Comparison of ENCODE assay signal across 9 cellular contexts in the genomic region with DNA sequence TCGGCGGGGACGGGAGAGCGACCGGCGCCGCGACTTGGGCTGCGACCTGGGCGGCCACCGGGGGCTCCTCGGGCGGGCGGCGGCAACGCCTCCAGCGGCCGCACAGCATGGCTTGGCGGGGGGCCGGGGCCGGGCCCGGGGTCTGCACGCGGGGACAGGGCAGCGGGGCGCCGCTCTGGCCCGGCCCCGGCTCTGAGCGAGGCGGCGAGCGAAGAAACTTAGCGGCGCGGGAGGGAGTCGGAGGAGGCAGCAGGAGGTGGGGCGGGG. TPM values are rescaled to one million over a fixed set of nuclear protein-coding genes. Genes with fewer than 3 reads are reported as not detected.
A peak's percentile ranks its signal among the peaks of the same experiment; 100 is the strongest.
DNase-seq lines count a peak whose midpoint lies in the region; ATAC-seq, FAIRE-seq and TF ChIP-seq lines count a peak whose summit lies in the region.
"Had no signal": no experiment of that assay in that cellular context is flagged by ENCODE, and none has a peak within 500 bp of the region (broad histone marks: within the 10 kb centered on the region; RNA-seq: fewer than 3 reads in every experiment).

A gene with protein sequence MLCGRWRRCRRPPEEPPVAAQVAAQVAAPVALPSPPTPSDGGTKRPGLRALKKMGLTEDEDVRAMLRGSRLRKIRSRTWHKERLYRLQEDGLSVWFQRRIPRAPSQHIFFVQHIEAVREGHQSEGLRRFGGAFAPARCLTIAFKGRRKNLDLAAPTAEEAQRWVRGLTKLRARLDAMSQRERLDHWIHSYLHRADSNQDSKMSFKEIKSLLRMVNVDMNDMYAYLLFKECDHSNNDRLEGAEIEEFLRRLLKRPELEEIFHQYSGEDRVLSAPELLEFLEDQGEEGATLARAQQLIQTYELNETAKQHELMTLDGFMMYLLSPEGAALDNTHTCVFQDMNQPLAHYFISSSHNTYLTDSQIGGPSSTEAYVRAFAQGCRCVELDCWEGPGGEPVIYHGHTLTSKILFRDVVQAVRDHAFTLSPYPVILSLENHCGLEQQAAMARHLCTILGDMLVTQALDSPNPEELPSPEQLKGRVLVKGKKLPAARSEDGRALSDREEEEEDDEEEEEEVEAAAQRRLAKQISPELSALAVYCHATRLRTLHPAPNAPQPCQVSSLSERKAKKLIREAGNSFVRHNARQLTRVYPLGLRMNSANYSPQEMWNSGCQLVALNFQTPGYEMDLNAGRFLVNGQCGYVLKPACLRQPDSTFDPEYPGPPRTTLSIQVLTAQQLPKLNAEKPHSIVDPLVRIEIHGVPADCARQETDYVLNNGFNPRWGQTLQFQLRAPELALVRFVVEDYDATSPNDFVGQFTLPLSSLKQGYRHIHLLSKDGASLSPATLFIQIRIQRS (minus strand): TSS at position 214 of the 267 bp plus-strand sequence. CDS start 105 bp downstream, at position 109.

- POLR2A ChIA-PET in GM12878 (lab: Charles Lee), result no interaction called here

- FAIRE-seq in GM12878 (lab: Jason Lieb, UNC), result no peak
- FAIRE-seq: GM18507 had no signal

- peak within 1 kb of the TSS; percentile 98 for H3K4me3 ChIP-seq in GM12878

- no peak for TF ChIP-seq RAD21 in GM12878 (IDR thresholded peaks at IDR 0.05; ENCODE audit: insufficient read depth, low read depth, low read length)

- TF ChIP-seq EP300 in GM12878 (IDR thresholded peaks at IDR 0.05; ENCODE audit: borderline replicate concordance in 1 of 2, control insufficient read depth in 1 of 2, low read depth in 2 of 2, low read length in 2 of 2), result no peak

- no peaks in the 10 kb centered on the region for H4K20me1 ChIP-seq in GM12878 (ENCODE audit: control insufficient read depth, insufficient read depth)

- H3K36me3 Mint-ChIP-seq in stimulated activated naive CD8-positive, alpha-beta T cell treated with anti-CD3 and anti-CD28 coated beads, Interleukin-15, Interleukin-2, amounts not matched to agents 100 ng/mL and 50 ng/mL, for 24 hours (ENCODE audit: low read depth), result no peaks in the 10 kb centered on the region

- H3K9ac ChIP-seq in GM12878 (ENCODE audit: control insufficient read depth, insufficient read depth, low read length), result peak within 1 kb of the TSS; percentile 11; the same call in 1 of the 2 replicates

- in situ Hi-C loops in GM12878 (cut with MboI), result no loop called here

- H3K4me2 ChIP-seq in GM12878 (ENCODE audit: control insufficient read depth, insufficient read depth), result peak within 1 kb of the TSS; percentile 99

- BruUV-seq in GM12878 (replicated peaks; lab: Mats Ljungman, UMichigan), result no TSS peak

- H3K4me3 Mint-ChIP-seq in stimulated activated naive CD8-positive, alpha-beta T cell treated with anti-CD3 and anti-CD28 coated beads, Interleukin-15, Interleukin-2, amounts not matched to agents 100 ng/mL and 50 ng/mL, for 24 hours, result peak within 1 kb of the TSS; percentile 84

- no peaks in the 10 kb centered on the region for H3K9me3 ChIP-seq in GM12878 (replicated peaks; ENCODE audit: control insufficient read depth, insufficient read depth, low read length)

- DNase-seq in stimulated activated naive CD8-positive, alpha-beta T cell treated with anti-CD3 and anti-CD28 coated beads, Interleukin-15, Interleukin-2, amounts not matched to agents 100 U/mL and 50 U/mL, for 24 hours, result no peak
- DNase-seq in GM12878 (ENCODE audit: low read depth, low spot score), result no peak
- peak; percentile 69 for DNase-seq in kidney glomerular epithelial cell (lab: John Stamatoyannopoulos, UW)
- no peak for DNase-seq in germinal center (ENCODE audit: low spot score)
- DNase-seq in DMS153 (lab: John Stamatoyannopoulos, UW), result no peak
- no peak for DNase-seq in activated CD8-positive, alpha-beta memory T cell treated with anti-CD3 and anti-CD28 coated beads, Interleukin-2, amount 50 U/mL, for 48 hours

- 0 out of 2 replicates have a peak within 1 kb of the TSS, but pooled peaks have one; percentile 35 for H3K27ac ChIP-seq in GM12878 (ENCODE audit: control insufficient read depth, insufficient read depth)

- H3K9me3 Mint-ChIP-seq in stimulated activated naive CD8-positive, alpha-beta T cell treated with anti-CD3 and anti-CD28 coated beads, Interleukin-15, Interleukin-2, amounts not matched to agents 100 ng/mL and 50 ng/mL, for 24 hours, result no peaks in the 10 kb centered on the region

- H2AFZ ChIP-seq in GM12878 (ENCODE audit: control insufficient read depth, low read depth, low read length), result peak within 1 kb of the TSS; percentile 76

- peaks cover 6% of the 10 kb centered on the region for H3K27me3 Mint-ChIP-seq in stimulated activated naive CD8-positive, alpha-beta T cell treated with anti-CD3 and anti-CD28 coated beads, Interleukin-15, Interleukin-2, amounts not matched to agents 100 ng/mL and 50 ng/mL, for 24 hours

- H3K4me1 Mint-ChIP-seq in stimulated activated naive CD8-positive, alpha-beta T cell treated with anti-CD3 and anti-CD28 coated beads, Interleukin-15, Interleukin-2, amounts not matched to agents 100 ng/mL and 50 ng/mL, for 24 hours (ENCODE audit: low read depth), result peaks cover 23% of the 10 kb centered on the region

- CTCF ChIA-PET in GM12878 (lab: Yijun Ruan, JAX), result interaction anchor here (0.9 to 9.4 kb wide), 7 partner anchors 27 to 357 kb away, joined by 3 to 291 read pairs (median 4); no protein-coding TSS in a partner anchor

- H3K36me3 ChIP-seq in GM12878 (ENCODE audit: control insufficient read depth in 2 of 2, insufficient read depth in 2 of 2, low read length in 1 of 2), result no peaks in the 10 kb centered on the region

- peaks cover 4% of the 10 kb centered on the region for H3K79me2 ChIP-seq in GM12878 (ENCODE audit: control insufficient read depth, insufficient read depth, low read length)

- WGBS in GM12878 (ENCODE audit: insufficient coverage, insufficient replicate concordance, low lambda C conversion rate, missing lambda C conversion rate), result 2% methylated on average over 26 of the region's 38 CpGs

- no peak for TF ChIP-seq CTCF in GM12878 (IDR thresholded peaks at IDR 0.05 in 2 of 3, conservative IDR thresholded peaks at IDR 0.05 in 1 of 3; ENCODE audit: control insufficient read depth in 2 of 3, extremely low read depth in 1 of 3, insufficient read depth in 1 of 3, low read depth in 3 of 3, low read length in 3 of 3)
- TF ChIP-seq CTCF in subcutaneous adipose tissue (IDR thresholded peaks at IDR 0.05; ENCODE audit: low read depth), result no peak

- intact Hi-C loops in GM12878 (cut with micrococcal nuclease; ENCODE audit: unreplicated experiment), result loop anchor here (2.0 kb wide), 2 partner anchors 109 to 357 kb away; no protein-coding TSS in a partner anchor

- no peak for ATAC-seq in stimulated activated naive CD8-positive, alpha-beta T cell treated with anti-CD3 and anti-CD28 coated beads, Interleukin-15, Interleukin-2, amounts not matched to agents 100 U/mL and 50 U/mL, for 24 hours
- ATAC-seq in GM12878, result no peak

- H3K27ac Mint-ChIP-seq in stimulated activated naive CD8-positive, alpha-beta T cell treated with anti-CD3 and anti-CD28 coated beads, Interleukin-15, Interleukin-2, amounts not matched to agents 100 ng/mL and 50 ng/mL, for 24 hours, result peak within 1 kb of the TSS; percentile 16

- RAD21 ChIA-PET in GM12878 (lab: Charles Lee; ENCODE audit: unreplicated experiment), result no interaction called here

- SMC1A ChIA-PET in GM12878 (lab: Charles Lee; ENCODE audit: uncharacterized antibody, unreplicated experiment), result no interaction called here

- no peak for TF ChIP-seq POLR2A in GM12878 (IDR thresholded peaks at IDR 0.05; ENCODE audit: low read depth, low read length)

- H3K4me1 ChIP-seq in GM12878 (ENCODE audit: control insufficient read depth, insufficient read depth, low read length), result peaks cover 8% of the 10 kb centered on the region

- H3K27me3 ChIP-seq in GM12878 (replicated peaks in 1 of 2; ENCODE audit: control insufficient read depth in 2 of 2, insufficient read depth in 2 of 2, low read length in 1 of 2), result no peaks in the 10 kb centered on the region

TF ChIP-seq in GM12878, 131 proteins besides CTCF, POLR2A, EP300 and RAD21 (continues in another document):
- TF ChIP-seq NRF1 (conservative IDR thresholded peaks at IDR 0.05; ENCODE audit: low read depth, low read length) (no peak), FOXM1 (IDR thresholded peaks at IDR 0.05; ENCODE audit: low read depth, low read length) (no peak), ZNF24 (IDR thresholded peaks at IDR 0.05) (no peak), NR2C2 (IDR thresholded peaks at IDR 0.05; ENCODE audit: borderline replicate concordance, control insufficient read depth, insufficient read length, low read depth) (no peak), NKRF (conservative IDR thresholded peaks at IDR 0.05) (no peak)

RNA-seq across cellular contexts. Expression of the gene that starts here (rescaled TPM):
- 0.12 and 1.5 TPM in 2 replicates for total RNA-seq in GM12878 (2013; cell fraction: nucleolus; rRNA removed)
- total RNA-seq in GM12878 (2014; rRNA removed), result 0.45 and 0.76 TPM in 2 replicates
- 0.28 and 0.36 TPM in 2 replicates for total RNA-seq in GM12878 (2014; rRNA removed; fragmentation: Illumina TruSeq; extraction: Trizol)
- total RNA-seq in GM12878 (2021), result 1.6 and 2.4 TPM in 2 replicates
- not detected for polyA plus RNA-seq in GM12878 (2011; ENCODE audit: low read depth)
- polyA plus RNA-seq in GM12878 (2011; rRNA removed), result 0.52 and 1.2 TPM in 2 replicates
- 0.99 and 1.9 TPM in 2 replicates for polyA plus RNA-seq in GM12878 (2011; cell fraction: cytosol; rRNA removed)
- polyA plus RNA-seq in GM12878 (2011; cell fraction: nucleus; rRNA removed), result 1.6 and 2.0 TPM in 2 replicates
- polyA plus RNA-seq in GM12878 (2012), result 0.41 and 0.88 TPM in 2 replicates
- polyA plus RNA-seq in GM12878 (2014; fragmentation: Illumina TruSeq; extraction: Trizol), result 0.03 and 1.6 TPM in 2 replicates
- polyA plus RNA-seq in GM12878 (2014; fragmentation: Nextera tagmentation; extraction: Ambion mirVana), result under 1 TPM; 0.02 to 0.04 TPM
- 1.2 and 1.6 TPM in 2 replicates for polyA plus RNA-seq in GM12878 (2014; rRNA removed)
- polyA plus RNA-seq in GM12878 (2016; fragmentation: Nextera tagmentation; extraction: Ambion mirVana), result under 1 TPM; 0.13 to 0.43 TPM
- polyA minus RNA-seq in GM12878 (2011; rRNA and poly(A)+ RNA removed), result 1.5 and 4.4 TPM in 2 replicates
- polyA minus RNA-seq in GM12878 (2011; cell fraction: cytosol; rRNA and poly(A)+ RNA removed), result 2.7 and 3.5 TPM in 2 replicates
- polyA minus RNA-seq in GM12878 (2011; cell fraction: nucleus; rRNA and poly(A)+ RNA removed), result 0.60 and 1.1 TPM in 2 replicates
- total RNA-seq in subcutaneous adipose tissue, result 10 to 100 TPM in 3 of 4 donors, 1 to 10 TPM in 1; 5.9 to 48.0 (median 31.6) TPM
